8 cellular contexts compared by ENCODE assay signal in genomic region chr11:33857924-33858323, GRCh38. TPM values are rescaled to one million over a fixed set of nuclear protein-coding genes. Genes with fewer than 3 reads are reported as not detected.
DNase-seq lines count a peak whose midpoint lies in the region; ATAC-seq and TF ChIP-seq lines count a peak whose summit lies in the region.

No MANE protein-coding gene starts in this region.

- DNase-seq in A673 (ENCODE audit: low spot score) (peak; percentile 97), OCI-M1 (lab: John Stamatoyannopoulos, UW) (peak; percentile 81), activated T-cell treated with anti-CD3 and anti-CD28 coated beads for 48 hours (ENCODE audit: low read depth) (peak; percentile 62), fibroblast of gingiva (ENCODE audit: low read depth) (peak; percentile 46), neural crest cell (ENCODE audit: low read depth, low spot score) (peak; percentile 82)
- peak; percentile 64 to 72 for DNase-seq in stimulated activated naive CD8-positive, alpha-beta T cell treated with anti-CD3 and anti-CD28 coated beads, Interleukin-15, amount 100 ng/mL, for 72 hours

- no peaks in the 10 kb centered on the region for H3K27me3 ChIP-seq in A673 (replicated peaks; ENCODE audit: insufficient read depth, low read depth, low read length, poor library complexity)

- POLR2A ChIA-PET in A673 (lab: Charles Lee; ENCODE audit: low non-redundant PET): no interaction called here

- no peak overlapping the region for H3K4me3 Mint-ChIP-seq in neural crest cell
- H3K4me3 Mint-ChIP-seq in stimulated activated naive CD8-positive, alpha-beta T cell treated with anti-CD3 and anti-CD28 coated beads, Interleukin-15, amount 100 ng/mL, for 72 hours: no peak overlapping the region

- H3K9me3 Mint-ChIP-seq in neural crest cell: no peaks in the 10 kb centered on the region
- no peaks in the 10 kb centered on the region for H3K9me3 Mint-ChIP-seq in stimulated activated naive CD8-positive, alpha-beta T cell treated with anti-CD3 and anti-CD28 coated beads, Interleukin-15, amount 100 ng/mL, for 72 hours

- intact Hi-C loops in A673 (cut with micrococcal nuclease; ENCODE audit: unreplicated experiment): loop anchor here (1.0 to 5.0 kb wide), 4 partner anchors 113 to 501 kb away; partner anchors contain the start of gene ABTB2

- no peaks in the 10 kb centered on the region for H3K36me3 Mint-ChIP-seq in neural crest cell (ENCODE audit: low read depth)

- H3K27ac Mint-ChIP-seq in neural crest cell (ENCODE audit: unreplicated experiment): no peak overlapping the region
- no peak overlapping the region for H3K27ac Mint-ChIP-seq in stimulated activated naive CD8-positive, alpha-beta T cell treated with anti-CD3 and anti-CD28 coated beads, Interleukin-15, amount 100 ng/mL, for 72 hours

- TF ChIP-seq EP300 in Ishikawa (IDR thresholded peaks at IDR 0.05; ENCODE audit: borderline replicate concordance): no peak

- H3K36me3 ChIP-seq in A673 (ENCODE audit: insufficient read depth, low read length, poor library complexity, severe bottlenecking): peaks cover 13% of the 10 kb centered on the region

- TF ChIP-seq RAD21 in Ishikawa (IDR thresholded peaks at IDR 0.05; ENCODE audit: low read depth): peak; percentile 91

- no peaks in the 10 kb centered on the region for H3K9me3 ChIP-seq in A673 (ENCODE audit: low read depth, low read length, poor library complexity, severe bottlenecking)

- BruUV-seq in A673 (replicated peaks; lab: Mats Ljungman, UMichigan): no TSS peak

- H3K27ac ChIP-seq in A673 (ENCODE audit: low read depth, low read length, poor library complexity, severe bottlenecking): peak overlapping the region; percentile 24

- peaks cover 64% of the 10 kb centered on the region for H3K4me1 ChIP-seq in A673 (ENCODE audit: insufficient read depth, low read length, poor library complexity, severe bottlenecking)

- peaks cover 87% of the 10 kb centered on the region for H3K27me3 Mint-ChIP-seq in neural crest cell (ENCODE audit: low read depth)
- H3K27me3 Mint-ChIP-seq in stimulated activated naive CD8-positive, alpha-beta T cell treated with anti-CD3 and anti-CD28 coated beads, Interleukin-15, amount 100 ng/mL, for 72 hours: peaks cover 76% of the 10 kb centered on the region

- H3K4me3 ChIP-seq in A673 (ENCODE audit: low read depth, low read length, poor library complexity, severe bottlenecking): no peak overlapping the region

- CTCF ChIA-PET in A673 (lab: Charles Lee): interaction anchor here (0.6 to 7.9 kb wide), 5 partner anchors 16 to 248 kb away, joined by 3 to 53 read pairs (median 4); partner anchors contain the start of gene NAT10

- H3K4me1 Mint-ChIP-seq in neural crest cell: peaks cover 8% of the 10 kb centered on the region
- no peaks in the 10 kb centered on the region for H3K4me1 Mint-ChIP-seq in stimulated activated naive CD8-positive, alpha-beta T cell treated with anti-CD3 and anti-CD28 coated beads, Interleukin-15, amount 100 ng/mL, for 72 hours

- peak; percentile 82 for ATAC-seq in GM18519 (IDR thresholded peaks at IDR 0.05; ENCODE audit: low FRiP score, unreplicated experiment)
- ATAC-seq in stimulated activated naive CD8-positive, alpha-beta T cell treated with anti-CD3 and anti-CD28 coated beads, Interleukin-15, amount 100 ng/mL, for 72 hours: peak; percentile 84

- peak; percentile 100 for TF ChIP-seq CTCF in A673 (conservative IDR thresholded peaks at IDR 0.05; ENCODE audit: low read depth, low read length)
- TF ChIP-seq CTCF in neural crest cell (conservative IDR thresholded peaks at IDR 0.05): peak; percentile 98

TF ChIP-seq in Ishikawa, 13 proteins besides CTCF, POLR2A, EP300 and RAD21:
- no peak for TF ChIP-seq YY1 (IDR thresholded peaks at IDR 0.05; ENCODE audit: low read depth)

RNA-seq across cellular contexts. Expression of gene LMO2, which starts 34.0 kb away (rescaled TPM):
- total RNA-seq in A673 (2021) (39.0 and 46.7 TPM in 2 replicates), neural crest cell (0.49 TPM in 1 of 2 replicates, not detected in the other)

Comparison
In these comparisons a context has a peak if more than half of its experiments do, and no peak if none do; other contexts are left out.
1. DNase-seq: peak in every context shown above with its lines; median percentile 97 in A673; 82 in neural crest cell; 81 in OCI-M1; 68 in stimulated activated naive CD8-positive, alpha-beta T cell treated with anti-CD3 and anti-CD28 coated beads, Interleukin-15, amount 100 ng/mL, for 72 hours; 62 in activated T-cell treated with anti-CD3 and anti-CD28 coated beads for 48 hours; 46 in fibroblast of gingiva.
2. RNA of gene LMO2, which starts 34.0 kb away (total RNA-seq): 39.0 to 46.7 TPM in A673; 0.49 TPM in neural crest cell; every median in the first group is over 10 times any median in the second.